ENCODE assay signal across 20 cellular contexts in the genomic region with DNA sequence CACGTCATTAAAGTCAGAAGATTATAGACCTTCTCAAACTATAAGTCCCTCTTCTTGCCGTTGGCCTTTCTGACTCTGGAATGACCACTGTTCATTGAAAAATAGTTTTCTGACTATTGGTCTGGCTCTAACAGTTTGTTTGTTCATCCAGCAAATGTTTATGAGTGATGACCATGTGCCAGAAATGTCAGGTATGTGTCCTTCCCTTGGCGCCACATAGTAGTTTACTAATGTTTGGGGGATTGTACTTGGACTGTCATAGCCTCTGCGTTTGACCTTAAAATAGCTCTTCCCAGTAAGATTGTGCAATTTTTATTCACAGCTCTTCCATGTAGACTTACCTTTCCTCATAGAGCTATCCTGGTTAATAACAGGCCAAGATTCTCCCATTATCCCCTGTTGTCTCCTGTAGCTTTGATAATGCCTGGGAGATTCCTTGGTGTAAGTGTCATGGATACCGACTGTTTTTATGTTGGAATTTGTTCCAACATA. TPM values are rescaled to one million over a fixed set of nuclear protein-coding genes. Genes with fewer than 3 reads are reported as not detected.
DNase-seq lines count a peak whose midpoint lies in the region; ATAC-seq and TF ChIP-seq lines count a peak whose summit lies in the region.
"Had no signal": no experiment of that assay in that cellular context is flagged by ENCODE, and none has a peak within 500 bp of the region (broad histone marks: within the 10 kb centered on the region; RNA-seq: fewer than 3 reads in every experiment).

No MANE protein-coding gene starts in this region.

- H3K9ac ChIP-seq in IMR-90 (ENCODE audit: low read depth, low read length), result no peak overlapping the region
- H3K9ac ChIP-seq: BLaER1, SK-N-SH had no signal

- in situ Hi-C loops in IMR-90 (cut with MboI; ENCODE audit: low sequenced_read_pairs), result no loop called here

- peaks cover 8% of the 10 kb centered on the region for H3K4me1 ChIP-seq in IMR-90 (ENCODE audit: control insufficient read depth, insufficient read depth, low read length)
- peaks cover 85% of the 10 kb centered on the region for H3K4me1 ChIP-seq in psoas muscle

- no peak overlapping the region for H4K8ac ChIP-seq in IMR-90 (ENCODE audit: low read depth in 2 of 2, low read length in 2 of 2)

- H3K4me3 ChIP-seq in IMR-90 (ENCODE audit: insufficient read depth, low read depth, low read length) (no peak overlapping the region), psoas muscle (no peak overlapping the region)
- H3K4me3 ChIP-seq: BLaER1 had no signal

- no peak overlapping the region for H3K27ac ChIP-seq in IMR-90 (ENCODE audit: insufficient read depth, low read length)
- peak overlapping the region; percentile 89 for H3K27ac ChIP-seq in psoas muscle
- H3K27ac ChIP-seq: BLaER1 had no signal

- intact Hi-C loops in IMR-90 (cut with micrococcal nuclease) (no loop called here), psoas muscle (cut with DNase I) (no loop called here)

- no TSS peak for BruUV-seq in IMR-90 (replicated peaks; lab: Mats Ljungman, UMichigan)

- H3K9me1 ChIP-seq in IMR-90 (ENCODE audit: insufficient read depth, low read length), result peaks cover 13% of the 10 kb centered on the region

- no peak for TF ChIP-seq RAD21 in IMR-90 (IDR thresholded peaks at IDR 0.05; ENCODE audit: low read length)

- no peak overlapping the region for H3K4me2 ChIP-seq in IMR-90 (ENCODE audit: low read depth, low read length)
- H3K4me2 ChIP-seq: BLaER1, SK-N-SH had no signal

- H3K27me3 ChIP-seq in IMR-90 (ENCODE audit: control insufficient read depth, insufficient read depth, low read length), result no peaks in the 10 kb centered on the region
- H3K27me3 ChIP-seq in psoas muscle (ENCODE audit: insufficient read depth in 3 of 3, low read length in 2 of 3), result no peaks in the 10 kb centered on the region
- H3K27me3 ChIP-seq: BLaER1 had no signal

- TF ChIP-seq POLR2A in IMR-90 (IDR thresholded peaks at IDR 0.05; ENCODE audit: low read depth, low read length), result no peak

- H2AK5ac ChIP-seq in IMR-90 (ENCODE audit: low read depth, low read length), result no peak overlapping the region

- peaks cover 35% of the 10 kb centered on the region for H3K36me3 ChIP-seq in IMR-90 (ENCODE audit: control insufficient read depth, insufficient read depth, low read length)
- peaks cover 0 to 42% of the 10 kb centered on the region in 2 donors for H3K36me3 ChIP-seq in psoas muscle (ENCODE audit: insufficient read depth in 1 of 2, low read depth in 1 of 2)

- H2BK15ac ChIP-seq in IMR-90 (ENCODE audit: low read depth, low read length), result no peak overlapping the region

- no peak overlapping the region for H3K23ac ChIP-seq in IMR-90 (ENCODE audit: low read depth, low read length)

- no peak for DNase-seq in IMR-90
- DNase-seq in islet precursor cell, result peak; percentile 7
- DNase-seq in psoas muscle, result no peak
- DNase-seq in activated CD4-positive, alpha-beta T cell treated with anti-CD3 and anti-CD28 coated beads, Interleukin-2, amount 50 U/mL, for 1 hour, result no peak
- no peak for DNase-seq in NCI-H2081 treated with DMSO at 0.1 percent for 48 hours (lab: John Stamatoyannopoulos, UW)
- no peak for DNase-seq in activated CD8-positive, alpha-beta memory T cell treated with anti-CD3 and anti-CD28 coated beads, Interleukin-2, amount 50 U/mL, for 48 hours
- DNase-seq: CD8-positive, alpha-beta memory T cell; Karpas-422; NCI-H1417 treated with DMSO at 0.1 percent for 48 hours; NCI-H1930; NCI-H345; NCI-H526; PC-3; RPMI8226; SHP77 treated with DMSO at 0.1 percent for 48 hours; SK-N-SH had no signal

- peaks cover 10 to 56% of the 10 kb centered on the region in 2 experiments for H3K79me1 ChIP-seq in IMR-90 (ENCODE audit: low read depth in 1 of 2, low read length in 2 of 2)

- H3K4ac ChIP-seq in IMR-90 (ENCODE audit: low read depth, low read length), result no peak overlapping the region

- no CpG with 5 or more reads among the region's 5 CpGs for WGBS in IMR-90 (ENCODE audit: extremely low coverage in 2 of 2, insufficient read length in 1 of 2), 2 experiments
- WGBS in psoas muscle, 3 donors, result 36 to 39% (median 36%) methylated on average over 5 of the region's 5 CpGs

- ATAC-seq in IMR-90 (ENCODE audit: low read depth) (no peak), psoas muscle (peak; percentile 25 to 48 (median 46))
- ATAC-seq: PC-3 had no signal

- H2AFZ ChIP-seq in IMR-90 (replicated peaks; ENCODE audit: low read length, poor library complexity), result no peak overlapping the region

- H3K14ac ChIP-seq in IMR-90 (replicated peaks; ENCODE audit: low read depth, low read length), result no peak overlapping the region

- CTCF ChIA-PET in IMR-90 (lab: Yijun Ruan, JAX), result no interaction called here

- dilution Hi-C loops in IMR-90 (cut with HindIII; ENCODE audit: low sequenced_read_pairs, unreplicated experiment), result no loop called here

- POLR2A ChIA-PET in IMR-90 (lab: Charles Lee; ENCODE audit: unreplicated experiment), result no interaction called here

- H3K9me3 ChIP-seq in IMR-90 (ENCODE audit: control insufficient read depth, insufficient read depth, low read length) (no peaks in the 10 kb centered on the region), psoas muscle (no peaks in the 10 kb centered on the region)
- H3K9me3 ChIP-seq: BLaER1, SK-N-SH had no signal

- no peak overlapping the region for H4K91ac ChIP-seq in IMR-90 (ENCODE audit: insufficient read depth, low read depth, low read length)

- TF ChIP-seq CTCF in IMR-90 (conservative IDR thresholded peaks at IDR 0.05; ENCODE audit: low read depth, low read length) (no peak), psoas muscle (IDR thresholded peaks at IDR 0.05) (no peak)

- no peak overlapping the region for H2BK120ac ChIP-seq in IMR-90 (ENCODE audit: low read depth, low read length)

- H2BK20ac ChIP-seq in IMR-90 (ENCODE audit: low read depth, low read length), result no peak overlapping the region

- no peak overlapping the region for H3K18ac ChIP-seq in IMR-90 (ENCODE audit: low read depth, low read length)

- no peak overlapping the region for H3K56ac ChIP-seq in IMR-90 (ENCODE audit: extremely low read depth, insufficient read depth, low read length)

- peaks cover 7% of the 10 kb centered on the region for H4K20me1 ChIP-seq in IMR-90 (ENCODE audit: insufficient read depth, low read length)
- H4K20me1 ChIP-seq: BLaER1 had no signal

- no peak overlapping the region for H2AK9ac ChIP-seq in IMR-90 (replicated peaks; ENCODE audit: low read depth, low read length, poor library complexity)

- H4K5ac ChIP-seq in IMR-90 (ENCODE audit: low read depth, low read length), result no peak overlapping the region

- H2BK5ac ChIP-seq in IMR-90 (ENCODE audit: low read depth, low read length, poor library complexity, severe bottlenecking), result no peak overlapping the region

TF ChIP-seq in IMR-90, 13 proteins besides CTCF, POLR2A, EP300 and RAD21:
- TF ChIP-seq CEBPB (IDR thresholded peaks at IDR 0.05; ENCODE audit: low read depth, low read length), result peak; percentile 65
- no peak for TF ChIP-seq FOS (IDR thresholded peaks at IDR 0.05; ENCODE audit: low read depth, low read length)

RNA-seq across cellular contexts. Expression of a gene that starts 13.7 kb away (rescaled TPM):
- 131 and 165 TPM in 2 replicates for total RNA-seq in IMR-90 (2012; rRNA removed)
- polyA plus RNA-seq in IMR-90 (2012; rRNA removed), result 79.4 and 95.1 TPM in 2 replicates
- 197 and 220 TPM in 2 replicates for polyA plus RNA-seq in IMR-90 (2012; cell fraction: cytosol; rRNA removed)
- polyA plus RNA-seq in IMR-90 (2012; cell fraction: nucleus; rRNA removed; ENCODE audit: low replicate concordance), result 58.2 and 150 TPM in 2 replicates
- 10 to 100 TPM; 24.5 to 71.1 (median 43.6) TPM for total RNA-seq in psoas muscle
- 10 to 100 TPM; 15.4 to 27.4 (median 27.3) TPM for polyA plus RNA-seq in psoas muscle

RNA-seq across cellular contexts. Expression of a gene that starts 31.1 kb away (rescaled TPM):
- 3.4 and 3.6 TPM in 2 replicates for total RNA-seq in IMR-90 (2012; rRNA removed)
- 36.7 and 38.1 TPM in 2 replicates for polyA plus RNA-seq in IMR-90 (2012; rRNA removed)
- 34.0 and 44.0 TPM in 2 replicates for polyA plus RNA-seq in IMR-90 (2012; cell fraction: cytosol; rRNA removed)
- polyA plus RNA-seq in IMR-90 (2012; cell fraction: nucleus; rRNA removed; ENCODE audit: low replicate concordance), result 7.8 and 14.3 TPM in 2 replicates
- total RNA-seq in psoas muscle, result 1 to 10 TPM; 6.1 to 8.8 (median 7.5) TPM
- polyA plus RNA-seq in psoas muscle, result 1 to 10 TPM; 5.8 to 8.9 (median 7.1) TPM

RNA-seq across cellular contexts. Expression of a gene that starts 37.4 kb away (rescaled TPM):
- 1.9 and 2.0 TPM in 2 replicates for total RNA-seq in IMR-90 (2012; rRNA removed)
- 5.4 and 5.8 TPM in 2 replicates for polyA plus RNA-seq in IMR-90 (2012; rRNA removed)
- 5.1 and 9.5 TPM in 2 replicates for polyA plus RNA-seq in IMR-90 (2012; cell fraction: cytosol; rRNA removed)
- 5.6 and 7.4 TPM in 2 replicates for polyA plus RNA-seq in IMR-90 (2012; cell fraction: nucleus; rRNA removed; ENCODE audit: low replicate concordance)
- total RNA-seq in psoas muscle, result 10 to 100 TPM in 1 of 4 donors, 1 to 10 TPM in 3; 5.3 to 11.6 (median 8.8) TPM
- 10 to 100 TPM in 1 of 3 donors, 1 to 10 TPM in 2; 3.2 to 12.0 (median 4.7) TPM for polyA plus RNA-seq in psoas muscle
- total RNA-seq: A673; CD8-positive, alpha-beta memory T cell; MCF 10A had no signal
- polyA plus RNA-seq: CD8-positive, alpha-beta memory T cell had no signal

RNA-seq across cellular contexts. Expression of a gene that starts 43.2 kb away (rescaled TPM):
- total RNA-seq in IMR-90 (2012; rRNA removed), result not detected in 2 replicates
- not detected in 2 replicates for polyA plus RNA-seq in IMR-90 (2012; rRNA removed)
- polyA plus RNA-seq in IMR-90 (2012; cell fraction: cytosol; rRNA removed), result 0.02 and 0.05 TPM in 2 replicates
- polyA plus RNA-seq in IMR-90 (2012; cell fraction: nucleus; rRNA removed; ENCODE audit: low replicate concordance), result not detected in 2 replicates
- not detected for total RNA-seq in psoas muscle
- under 1 TPM in 2 of 3 donors, not detected in 1; 0.01 to 0.05 TPM for polyA plus RNA-seq in psoas muscle
- total RNA-seq: A673; CD8-positive, alpha-beta memory T cell; H1; MCF 10A; PC-3 had no signal
- polyA plus RNA-seq: CD8-positive, alpha-beta memory T cell; SK-N-SH had no signal
